Comparison of ENCODE assay signal across 7 cellular contexts in the genomic region with DNA sequence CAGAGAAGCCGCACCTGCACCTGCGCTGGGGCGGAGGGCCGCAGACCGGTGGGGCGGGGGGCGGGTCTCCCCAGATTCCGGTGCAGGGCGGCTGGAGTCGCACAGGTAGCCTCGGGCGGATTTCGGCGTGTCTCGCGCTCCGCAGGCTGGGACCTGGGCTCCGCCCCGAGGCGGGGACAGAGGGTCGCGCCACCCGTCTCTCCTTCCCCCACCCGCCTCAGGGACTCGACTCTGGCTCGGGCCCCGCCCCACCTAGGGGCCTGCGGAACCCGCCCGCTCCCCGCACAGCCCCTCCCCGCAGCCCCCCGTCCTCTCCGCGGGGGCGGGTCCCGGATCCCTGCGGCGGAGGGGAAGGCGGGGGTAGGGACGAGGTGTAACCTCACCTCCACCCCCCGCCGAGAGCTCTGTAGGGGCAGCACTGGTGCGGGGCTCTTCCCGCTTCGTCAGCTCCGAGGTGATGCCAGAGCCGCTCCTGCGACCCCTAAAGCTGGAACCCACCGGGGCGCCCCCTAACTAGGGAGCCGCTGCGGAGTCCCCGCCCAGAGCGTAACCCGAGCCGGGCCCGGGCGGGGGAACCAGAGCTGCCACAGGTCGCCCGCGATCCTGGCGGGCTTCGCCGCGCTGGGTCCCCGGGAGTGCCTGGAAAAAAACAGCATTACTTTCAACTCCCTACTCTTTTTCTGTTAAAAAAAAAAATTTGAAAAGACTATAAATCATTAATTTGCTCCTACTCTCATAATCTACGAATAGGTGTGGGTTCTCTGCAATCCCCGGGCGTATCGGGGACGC. TPM values are rescaled to one million over a fixed set of nuclear protein-coding genes. Genes with fewer than 3 reads are reported as not detected.
DNase-seq lines count a peak whose midpoint lies in the region; ATAC-seq, FAIRE-seq and TF ChIP-seq lines count a peak whose summit lies in the region.

A gene with protein sequence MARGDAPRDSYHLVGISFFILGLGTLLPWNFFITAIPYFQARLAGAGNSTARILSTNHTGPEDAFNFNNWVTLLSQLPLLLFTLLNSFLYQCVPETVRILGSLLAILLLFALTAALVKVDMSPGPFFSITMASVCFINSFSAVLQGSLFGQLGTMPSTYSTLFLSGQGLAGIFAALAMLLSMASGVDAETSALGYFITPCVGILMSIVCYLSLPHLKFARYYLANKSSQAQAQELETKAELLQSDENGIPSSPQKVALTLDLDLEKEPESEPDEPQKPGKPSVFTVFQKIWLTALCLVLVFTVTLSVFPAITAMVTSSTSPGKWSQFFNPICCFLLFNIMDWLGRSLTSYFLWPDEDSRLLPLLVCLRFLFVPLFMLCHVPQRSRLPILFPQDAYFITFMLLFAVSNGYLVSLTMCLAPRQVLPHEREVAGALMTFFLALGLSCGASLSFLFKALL (minus strand): TSS at position 134 of the 789 bp plus-strand sequence. CDS start 169 bp downstream, outside the sequence.

- CTCF ChIA-PET in activated CD8-positive, alpha-beta memory T cell treated with anti-CD3 and anti-CD28 coated beads for 36 hours (lab: Charles Lee), result interaction anchor here (1.2 to 2.0 kb wide), 6 partner anchors 9 to 59 kb away, joined by 3 to 8 read pairs (median 6); partner anchors contain the start of gene BRMS1
- CTCF ChIA-PET in endothelial cell of umbilical vein (lab: Charles Lee), result interaction anchor here (0.9 to 3.8 kb wide), 4 partner anchors 8 to 60 kb away, joined by 3 to 29 read pairs (median 4); no protein-coding TSS in a partner anchor

- TF ChIP-seq CTCF in endothelial cell of umbilical vein (IDR thresholded peaks at IDR 0.05; ENCODE audit: extremely low read depth in 1 of 2, insufficient read depth in 1 of 2, low read depth in 1 of 2, low read length in 2 of 2), result no peak

- no peak within 1 kb of the TSS for H3K27ac ChIP-seq in endothelial cell of umbilical vein (ENCODE audit: insufficient read depth, low read depth, low read length)

- intact Hi-C loops in endothelial cell of umbilical vein (cut with micrococcal nuclease), result no loop called here

- peaks cover 10 to 16% of the 10 kb centered on the region in 2 experiments for H3K27me3 ChIP-seq in endothelial cell of umbilical vein (ENCODE audit: control insufficient read depth in 2 of 2, insufficient read depth in 2 of 2, low read length in 2 of 2)

- ATAC-seq in GM18907 (IDR thresholded peaks at IDR 0.05; ENCODE audit: unreplicated experiment) (peak; percentile 60), HG03378 (IDR thresholded peaks at IDR 0.05; ENCODE audit: unreplicated experiment) (peak; percentile 42)

- peaks cover 7% of the 10 kb centered on the region for H3K4me1 ChIP-seq in endothelial cell of umbilical vein (ENCODE audit: control insufficient read depth, extremely low read depth, insufficient read depth, low read length)

- H3K9me1 ChIP-seq in endothelial cell of umbilical vein (replicated peaks; ENCODE audit: control insufficient read depth, extremely low read depth, insufficient read depth, low read length), result no peaks in the 10 kb centered on the region

- no peaks in the 10 kb centered on the region for H3K79me2 ChIP-seq in endothelial cell of umbilical vein (ENCODE audit: control insufficient read depth, insufficient read depth, low read length)

- no peaks in the 10 kb centered on the region for H4K20me1 ChIP-seq in endothelial cell of umbilical vein (replicated peaks; ENCODE audit: control insufficient read depth, extremely low read depth, insufficient read depth, low read length)

- TF ChIP-seq POLR2A in endothelial cell of umbilical vein (IDR thresholded peaks at IDR 0.05; ENCODE audit: low read depth, low read length), result no peak

- POLR2A ChIA-PET in activated CD8-positive, alpha-beta memory T cell treated with anti-CD3 and anti-CD28 coated beads for 36 hours (lab: Charles Lee), result interaction anchor here (0.7 to 2.4 kb wide), 7 partner anchors 12 to 99 kb away, joined by 3 to 7 read pairs (median 4); partner anchors contain the start of genes B4GAT1, CD248 and RIN1
- POLR2A ChIA-PET in endothelial cell of umbilical vein (lab: Charles Lee), result no interaction called here

- peak; percentile 97 for DNase-seq in NCI-H748 (lab: John Stamatoyannopoulos, UW; ENCODE audit: unreplicated experiment)
- DNase-seq in endothelial cell of umbilical vein (ENCODE audit: low read depth, low spot score), result no peak
- peak; percentile 33 for DNase-seq in myocyte (ENCODE audit: low read depth)
- peak; percentile 71 to 76 for DNase-seq in stimulated activated CD8-positive, alpha-beta memory T cell treated with anti-CD3 and anti-CD28 coated beads, Interleukin-7, amount 100 ng/mL, for 48 hours (ENCODE audit: extremely low read depth in 1 of 2, low read depth in 1 of 2)

- peak within 1 kb of the TSS; percentile 68 for H3K4me2 ChIP-seq in endothelial cell of umbilical vein (ENCODE audit: insufficient read depth, low read length)

- H3K9ac ChIP-seq in endothelial cell of umbilical vein (replicated peaks; ENCODE audit: extremely low read depth, insufficient read depth, low read length), result no peak within 1 kb of the TSS

- H3K9me3 ChIP-seq in endothelial cell of umbilical vein (replicated peaks; ENCODE audit: control insufficient read depth, insufficient read depth, low read length), result no peaks in the 10 kb centered on the region

- dilution Hi-C loops in endothelial cell of umbilical vein (cut with MboI; ENCODE audit: extremely low pct_ligation_motif_present, low sequenced_read_pairs), result no loop called here

- peak within 1 kb of the TSS; percentile 6 for H2AFZ ChIP-seq in endothelial cell of umbilical vein (ENCODE audit: low read depth, low read length)

- no peaks in the 10 kb centered on the region for H3K36me3 ChIP-seq in endothelial cell of umbilical vein (ENCODE audit: control insufficient read depth in 2 of 2, extremely low read depth in 1 of 2, insufficient read depth in 2 of 2, low read length in 2 of 2)

- H3K4me3 ChIP-seq in endothelial cell of umbilical vein (replicated peaks in 1 of 3; ENCODE audit: insufficient read depth in 1 of 3, low read depth in 1 of 3, low read length in 3 of 3), result peak within 1 kb of the TSS; percentile 41 to 47 (median 45)

- no TSS peak for BruUV-seq in endothelial cell of umbilical vein (replicated peaks; lab: Mats Ljungman, UMichigan)

- no peak for FAIRE-seq in endothelial cell of umbilical vein (lab: Jason Lieb, UNC)

TF ChIP-seq in endothelial cell of umbilical vein, 7 proteins besides CTCF, POLR2A, EP300 and RAD21:
- TF ChIP-seq, protein P1, sequence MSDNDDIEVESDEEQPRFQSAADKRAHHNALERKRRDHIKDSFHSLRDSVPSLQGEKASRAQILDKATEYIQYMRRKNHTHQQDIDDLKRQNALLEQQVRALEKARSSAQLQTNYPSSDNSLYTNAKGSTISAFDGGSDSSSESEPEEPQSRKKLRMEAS (IDR thresholded peaks at IDR 0.05; ENCODE audit: insufficient read depth, insufficient read length), result no peak
- TF ChIP-seq EZH2 (IDR thresholded peaks at IDR 0.05; ENCODE audit: borderline replicate concordance, low read depth, low read length, severe bottlenecking), result peak; percentile 45
TF ChIP-seq in endothelial cell of umbilical vein: peak in this region for 1.

RNA-seq across cellular contexts. Expression of the gene that starts here (rescaled TPM):
- 10 to 100 TPM; 12.1 to 13.0 TPM for total RNA-seq in activated CD8-positive, alpha-beta memory T cell treated with anti-CD3 and anti-CD28 coated beads for 36 hours
- total RNA-seq in endothelial cell of umbilical vein (4.8 and 5.2 TPM in 2 replicates), myocyte (4.5 and 8.5 TPM in 2 replicates)
- 2.4 TPM in 2 replicates for polyA plus RNA-seq in endothelial cell of umbilical vein
- 1.6 and 1.8 TPM in 2 replicates for polyA plus RNA-seq in endothelial cell of umbilical vein (2011; cell fraction: cytosol; rRNA removed)
- 5.7 and 6.3 TPM in 2 replicates for polyA plus RNA-seq in endothelial cell of umbilical vein (2011; cell fraction: nucleus; rRNA removed)
- polyA plus RNA-seq in endothelial cell of umbilical vein (2012), result 1.9 and 2.8 TPM in 2 replicates
- polyA minus RNA-seq in endothelial cell of umbilical vein, result 2.4 TPM in 2 replicates
- 15.2 TPM for polyA minus RNA-seq in endothelial cell of umbilical vein (2011; cell fraction: cytosol; rRNA and poly(A)+ RNA removed)
- polyA minus RNA-seq in endothelial cell of umbilical vein (2011; cell fraction: nucleus; rRNA and poly(A)+ RNA removed), result 1.6 and 1.8 TPM in 2 replicates
- polyA plus RNA-seq in myocyte (2012), result 0.79 TPM
